Comparison of ENCODE assay signal across 12 cellular contexts in the genomic region with DNA sequence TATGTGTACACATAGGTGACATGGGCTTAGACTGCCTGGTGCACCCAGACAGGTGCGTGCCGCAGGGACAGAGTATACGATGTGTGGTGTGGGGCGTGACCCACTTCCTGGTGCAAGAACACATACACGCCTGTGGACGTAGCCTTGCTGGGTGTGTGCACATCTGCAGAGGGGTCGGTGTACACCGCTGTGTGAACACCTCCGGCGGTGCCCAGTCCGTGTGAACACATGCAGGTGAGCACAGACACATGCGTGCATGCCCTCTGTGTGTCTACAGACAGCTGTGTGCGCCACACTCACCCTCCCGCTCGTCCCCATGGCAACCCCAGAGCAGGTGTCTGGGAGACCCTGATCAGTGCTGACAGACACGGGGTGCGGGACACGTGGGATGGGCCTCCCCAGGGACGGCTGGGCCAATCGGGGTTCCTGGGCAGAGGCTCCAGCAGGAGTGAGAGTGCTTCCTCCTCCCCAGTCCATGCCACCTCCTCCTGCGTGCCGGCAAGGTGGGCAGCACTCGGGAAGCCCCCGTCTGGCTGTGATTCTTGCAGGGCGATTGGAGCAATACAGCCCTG. TPM values are rescaled to one million over a fixed set of nuclear protein-coding genes. Genes with fewer than 3 reads are reported as not detected.
DNase-seq lines count a peak whose midpoint lies in the region; ATAC-seq and TF ChIP-seq lines count a peak whose summit lies in the region.
"Had no signal": no experiment of that assay in that cellular context is flagged by ENCODE, and none has a peak within 500 bp of the region (broad histone marks: within the 10 kb centered on the region; RNA-seq: fewer than 3 reads in every experiment).

No MANE protein-coding gene starts in this region.

- no peaks in the 10 kb centered on the region for H3K4me1 ChIP-seq in Peyer's patch

- H3K4me1 Mint-ChIP-seq in activated T-cell treated with anti-CD3 and anti-CD28 coated beads, Interleukin-2, amount 50 U/mL, for 24 hours (ENCODE audit: low read depth): no peaks in the 10 kb centered on the region
- no peaks in the 10 kb centered on the region for H3K4me1 Mint-ChIP-seq in activated T-cell treated with anti-CD3 and anti-CD28 coated beads, Interleukin-2, amount 50 U/mL, for 72 hours (ENCODE audit: low read depth)
- H3K4me1 Mint-ChIP-seq in type B pancreatic cell (ENCODE audit: unreplicated experiment) (peaks cover 12% of the 10 kb centered on the region), T-helper 17 cell (peaks cover 5% of the 10 kb centered on the region)

- TF ChIP-seq CTCF in Peyer's patch (IDR thresholded peaks at IDR 0.05) (no peak), type B pancreatic cell (conservative IDR thresholded peaks at IDR 0.05) (no peak)

- no peaks in the 10 kb centered on the region for H3K9me3 Mint-ChIP-seq in activated T-cell treated with anti-CD3 and anti-CD28 coated beads, Interleukin-2, amount 50 U/mL, for 24 hours
- H3K9me3 Mint-ChIP-seq in activated T-cell treated with anti-CD3 and anti-CD28 coated beads, Interleukin-2, amount 50 U/mL, for 72 hours: peaks cover 2 to 5% of the 10 kb centered on the region in 2 donors
- H3K9me3 Mint-ChIP-seq in type B pancreatic cell: no peaks in the 10 kb centered on the region

- no peak for ATAC-seq in activated T-cell treated with anti-CD3 and anti-CD28 coated beads, Interleukin-2, amount 50 U/mL, for 72 hours (replicated peaks in 1 of 2)
- ATAC-seq in left colon (peak; percentile 34), HG03342 (IDR thresholded peaks at IDR 0.05; ENCODE audit: unreplicated experiment) (no peak), T-helper 17 cell (no peak), GM21360 (IDR thresholded peaks at IDR 0.05; ENCODE audit: unreplicated experiment) (no peak)
- ATAC-seq: GM12878 had no signal

- intact Hi-C loops in left colon (cut with DNase I, micrococcal nuclease): no loop called here

- no peak overlapping the region for H3K27ac ChIP-seq in Peyer's patch
- H3K27ac ChIP-seq: PC-9 had no signal

- no peak overlapping the region for H3K27ac Mint-ChIP-seq in activated T-cell treated with anti-CD3 and anti-CD28 coated beads, Interleukin-2, amount 50 U/mL, for 24 hours
- no peak overlapping the region for H3K27ac Mint-ChIP-seq in activated T-cell treated with anti-CD3 and anti-CD28 coated beads, Interleukin-2, amount 50 U/mL, for 72 hours
- H3K27ac Mint-ChIP-seq in type B pancreatic cell: no peak overlapping the region
- H3K27ac Mint-ChIP-seq in T-helper 17 cell: no peak overlapping the region
- H3K27ac Mint-ChIP-seq: CD4-positive, CD25-positive, alpha-beta regulatory T cell had no signal

- H3K4me3 Mint-ChIP-seq in activated T-cell treated with anti-CD3 and anti-CD28 coated beads, Interleukin-2, amount 50 U/mL, for 24 hours: no peak overlapping the region
- H3K4me3 Mint-ChIP-seq in activated T-cell treated with anti-CD3 and anti-CD28 coated beads, Interleukin-2, amount 50 U/mL, for 72 hours: no peak overlapping the region
- H3K4me3 Mint-ChIP-seq in type B pancreatic cell (no peak overlapping the region), T-helper 17 cell (no peak overlapping the region)
- H3K4me3 Mint-ChIP-seq: CD4-positive, CD25-positive, alpha-beta regulatory T cell had no signal

- no peaks in the 10 kb centered on the region for H3K36me3 ChIP-seq in Peyer's patch

- H3K9me3 ChIP-seq in Peyer's patch: no peaks in the 10 kb centered on the region
- H3K9me3 ChIP-seq in T-helper 17 cell (ENCODE audit: control insufficient read depth, low read length, poor library complexity, severe bottlenecking): no peaks in the 10 kb centered on the region

- peak; percentile 25 for DNase-seq in activated T-cell treated with anti-CD3 and anti-CD28 coated beads, Interleukin-2, amount 50 U/mL, for 24 hours
- no peak for DNase-seq in activated T-cell treated with anti-CD3 and anti-CD28 coated beads, Interleukin-2, amount 50 U/mL, for 72 hours
- DNase-seq in Peyer's patch (peak in 2 of 3 donors; percentile 38 to 41), left colon (peak in 1 of 2 donors; percentile 14), type B pancreatic cell (ENCODE audit: extremely low spot score, unreplicated experiment) (peak; percentile 64), T-helper 17 cell (no peak)
- DNase-seq: CD4-positive, CD25-positive, alpha-beta regulatory T cell; Kasumi-1; PC-9 had no signal

- H3K4me3 ChIP-seq in Peyer's patch: no peak overlapping the region
- H3K4me3 ChIP-seq: GM12878, PC-9 had no signal

- peaks cover 13% of the 10 kb centered on the region for H3K27me3 Mint-ChIP-seq in activated T-cell treated with anti-CD3 and anti-CD28 coated beads, Interleukin-2, amount 50 U/mL, for 24 hours
- H3K27me3 Mint-ChIP-seq in activated T-cell treated with anti-CD3 and anti-CD28 coated beads, Interleukin-2, amount 50 U/mL, for 72 hours (ENCODE audit: low read depth): peaks cover 8% of the 10 kb centered on the region
- peaks cover 11% of the 10 kb centered on the region for H3K27me3 Mint-ChIP-seq in type B pancreatic cell
- peaks cover 4% of the 10 kb centered on the region for H3K27me3 Mint-ChIP-seq in T-helper 17 cell

- TF ChIP-seq POLR2A in Peyer's patch (IDR thresholded peaks at IDR 0.05): no peak

- no peaks in the 10 kb centered on the region for H3K36me3 Mint-ChIP-seq in activated T-cell treated with anti-CD3 and anti-CD28 coated beads, Interleukin-2, amount 50 U/mL, for 24 hours (ENCODE audit: low read depth)
- H3K36me3 Mint-ChIP-seq in activated T-cell treated with anti-CD3 and anti-CD28 coated beads, Interleukin-2, amount 50 U/mL, for 72 hours (ENCODE audit: insufficient read depth in 2 of 2): peaks cover 0 to 2% of the 10 kb centered on the region in 2 donors
- peaks cover 7% of the 10 kb centered on the region for H3K36me3 Mint-ChIP-seq in type B pancreatic cell
- H3K36me3 Mint-ChIP-seq in T-helper 17 cell (ENCODE audit: low read depth): peaks cover 2% of the 10 kb centered on the region
- H3K36me3 Mint-ChIP-seq: CD4-positive, CD25-positive, alpha-beta regulatory T cell had no signal

- no peaks in the 10 kb centered on the region for H3K27me3 ChIP-seq in Peyer's patch

RNA-seq across cellular contexts. Expression of gene ELFN1, which starts 23.4 kb away (rescaled TPM):
- not detected for total RNA-seq in activated T-cell treated with anti-CD3 and anti-CD28 coated beads, Interleukin-2, amount 50 U/mL, for 72 hours
- total RNA-seq in Peyer's patch (under 1 TPM in 1 of 4 donors, not detected in 3; 0.80 TPM), left colon (under 1 TPM; 0.25 to 0.46 TPM), type B pancreatic cell (ENCODE audit: low replicate concordance) (5.7 and 5.8 TPM in 2 replicates), T-helper 17 cell (not detected)
- total RNA-seq: CD4-positive, CD25-positive, alpha-beta regulatory T cell; GM12878 had no signal

Comparison
In these comparisons a context has a peak if more than half of its experiments do, and no peak if none do; other contexts are left out.
1. DNase-seq: peak in activated T-cell treated with anti-CD3 and anti-CD28 coated beads, Interleukin-2, amount 50 U/mL, for 24 hours (single experiment), Peyer's patch (2 of 3) and type B pancreatic cell (single experiment); none in activated T-cell treated with anti-CD3 and anti-CD28 coated beads, Interleukin-2, amount 50 U/mL, for 72 hours (0 of 2) and T-helper 17 cell (0 of 3).